Comparison of ENCODE assay signal across 18 cellular contexts in genomic region chr13:23557733-23558132, GRCh38. TPM values are rescaled to one million over a fixed set of nuclear protein-coding genes. Genes with fewer than 3 reads are reported as not detected.
DNase-seq lines count a peak whose midpoint lies in the region; ATAC-seq, FAIRE-seq and TF ChIP-seq lines count a peak whose summit lies in the region.
"Had no signal": no experiment of that assay in that cellular context is flagged by ENCODE, and none has a peak within 500 bp of the region (broad histone marks: within the 10 kb centered on the region; RNA-seq: fewer than 3 reads in every experiment).

No MANE protein-coding gene starts in this region.

- H3K79me2 ChIP-seq in H1 (ENCODE audit: control insufficient read depth in 1 of 2, insufficient read depth in 2 of 2, low read length in 2 of 2): no peaks in the 10 kb centered on the region; a peak in 1 of 4 replicates

- no peak overlapping the region for H3K9ac ChIP-seq in H1 (replicated peaks in 1 of 4; ENCODE audit: extremely low read depth in 1 of 4, low read depth in 3 of 4, low read length in 3 of 4)

- no peak overlapping the region for H2BK12ac ChIP-seq in H1 (ENCODE audit: low read depth, low read length)

- H3K79me1 ChIP-seq in H1 (ENCODE audit: low read depth, low read length): no peaks in the 10 kb centered on the region

- peak overlapping the region; percentile 95 for H3K56ac ChIP-seq in H1 (replicated peaks; ENCODE audit: insufficient read length, low read depth, low read length)

- DNase-seq in GM12892 (ENCODE audit: insufficient read length) (no peak), HTR-8/SVneo (ENCODE audit: insufficient read length, low spot score) (no peak), H1 (ENCODE audit: low read depth in 1 of 2, low spot score in 2 of 2) (no peak), pancreas (no peak), NCI-H187 (lab: John Stamatoyannopoulos, UW) (no peak)
- DNase-seq: C1 segment of cervical spinal cord; Caco-2; CD4-positive, CD25-positive, alpha-beta regulatory T cell; CD8-positive, alpha-beta T cell; DMS153; DND-41; GM23248; H9; HFFc6 had no signal

- H3K36me3 ChIP-seq in H1 (ENCODE audit: control insufficient read depth in 2 of 4, insufficient read depth in 4 of 4, low read length in 3 of 4): no peaks in the 10 kb centered on the region; a peak in 1 of 8 replicates
- no peaks in the 10 kb centered on the region for H3K36me3 ChIP-seq in pancreas

- TF ChIP-seq CTCF in H1 (IDR thresholded peaks at IDR 0.05; ENCODE audit: control extremely low read depth in 1 of 3, insufficient read depth in 1 of 3, low read depth in 1 of 3, low read length in 3 of 3) (no peak), pancreas (IDR thresholded peaks at IDR 0.05) (no peak)

- H3K4me1 ChIP-seq in H1 (replicated peaks in 1 of 4; ENCODE audit: control insufficient read depth in 3 of 4, insufficient read depth in 4 of 4, low read length in 3 of 4) (peaks cover 0 to under 1% (median 0%) of the 10 kb centered on the region in 4 experiments; a peak in 2 of 7 replicates), pancreas (peaks cover 0 to 7% (median 0%) of the 10 kb centered on the region in 3 donors)

- CTCF ChIA-PET in H1 (lab: Charles Lee; ENCODE audit: partially characterized antibody): no interaction called here

- H3K9me3 ChIP-seq in H1 (ENCODE audit: insufficient read depth in 2 of 2, low read depth in 1 of 2, low read length in 1 of 2) (no peaks in the 10 kb centered on the region), pancreas (no peaks in the 10 kb centered on the region)
- H3K9me3 ChIP-seq: Caco-2 had no signal

- peak overlapping the region; percentile 57 for H4K91ac ChIP-seq in H1 (replicated peaks; ENCODE audit: insufficient read length, low read length)

- no peak overlapping the region for H3K4me3 ChIP-seq in H1 (ENCODE audit: extremely low read depth in 1 of 4, insufficient read depth in 2 of 4, low read depth in 3 of 4, low read length in 4 of 4)
- H3K4me3 ChIP-seq in pancreas: no peak overlapping the region
- H3K4me3 ChIP-seq: GM23248 had no signal

- H2BK15ac ChIP-seq in H1 (ENCODE audit: low read length): peak overlapping the region; percentile 23; the same call in 1 of the 2 replicates

- no peak overlapping the region for H2BK120ac ChIP-seq in H1 (replicated peaks; ENCODE audit: low read depth, low read length)

- no peak overlapping the region for H3K4me2 ChIP-seq in H1 (ENCODE audit: insufficient read depth in 1 of 2, low read depth in 2 of 2, low read length in 2 of 2)

- WGBS in H1 (ENCODE audit: extremely low coverage in 1 of 2, insufficient coverage in 1 of 2, insufficient read length in 1 of 2, insufficient replicate concordance in 2 of 2, low coverage in 1 of 2, low lambda C conversion rate in 2 of 2, missing lambda C conversion rate in 1 of 2), 2 experiments: 90% methylated on average over 2 of the region's 2 CpGs; no CpG with 5 or more reads in 1 of the 2 experiments
- WGBS in pancreas, 2 donors: 84 to 98% methylated on average over 2 of the region's 2 CpGs

- TF ChIP-seq RAD21 in H1 (IDR thresholded peaks at IDR 0.05 in 1 of 2, conservative IDR thresholded peaks at IDR 0.05 in 1 of 2; ENCODE audit: low read depth in 2 of 2, low read length in 2 of 2): no peak

- H4K5ac ChIP-seq in H1 (ENCODE audit: insufficient read length, low read depth, low read length): no peak overlapping the region

- no peak overlapping the region for H2AFZ ChIP-seq in H1 (ENCODE audit: low read length)

- peaks cover 18% of the 10 kb centered on the region for H3K23me2 ChIP-seq in H1 (ENCODE audit: low read depth, low read length)

- H3K27ac ChIP-seq in H1 (ENCODE audit: low read depth, low read length) (no peak overlapping the region), pancreas (no peak overlapping the region)

- peak overlapping the region; percentile 49 for H3K14ac ChIP-seq in H1 (ENCODE audit: insufficient read length)

- no peak for TF ChIP-seq EP300 in H1 (IDR thresholded peaks at IDR 0.05; ENCODE audit: borderline replicate concordance in 1 of 2, low read depth in 2 of 2, low read length in 2 of 2)

- POLR2A ChIA-PET in H1 (lab: Charles Lee; ENCODE audit: partially characterized antibody): no interaction called here

- no peak for TF ChIP-seq POLR2A in GM12892 (IDR thresholded peaks at IDR 0.05; ENCODE audit: low read depth, low read length)
- no peak for TF ChIP-seq POLR2A in H1 (IDR thresholded peaks at IDR 0.05; ENCODE audit: control extremely low read depth in 1 of 2, low read depth in 2 of 2, low read length in 2 of 2)

- no peak overlapping the region for H3K23ac ChIP-seq in H1 (ENCODE audit: insufficient read length)

- H3K27me3 ChIP-seq in H1 (replicated peaks in 1 of 4; ENCODE audit: control insufficient read depth in 3 of 4, extremely low read depth in 1 of 4, insufficient read depth in 3 of 4, low read length in 3 of 4) (peaks cover 0 to 1% (median 0%) of the 10 kb centered on the region in 4 experiments; a peak in 1 of 7 replicates), pancreas (no peaks in the 10 kb centered on the region)

- no peak overlapping the region for H3K18ac ChIP-seq in H1 (ENCODE audit: extremely low read depth, low read length)

- H4K20me1 ChIP-seq in H1 (replicated peaks in 1 of 2; ENCODE audit: control insufficient read depth in 1 of 2, insufficient read depth in 2 of 2, low read length in 2 of 2): peaks cover 0 to 19% of the 10 kb centered on the region in 2 experiments

- no peak overlapping the region for H2BK20ac ChIP-seq in H1 (ENCODE audit: low read length)

- intact Hi-C loops in pancreas (cut with DNase I): no loop called here

- H2BK5ac ChIP-seq in H1 (ENCODE audit: low read depth, low read length): no peak overlapping the region

- peak overlapping the region; percentile 54 for H2AK5ac ChIP-seq in H1 (ENCODE audit: low read depth, low read length)

- ATAC-seq in pancreas (no peak), GM18517 (IDR thresholded peaks at IDR 0.05; ENCODE audit: unreplicated experiment) (no peak)
- ATAC-seq: CD8-positive, alpha-beta T cell had no signal

- no peak overlapping the region for H3K4ac ChIP-seq in H1 (replicated peaks; ENCODE audit: insufficient read length, low read depth, low read length)

- no peak overlapping the region for H4K8ac ChIP-seq in H1 (ENCODE audit: extremely low read depth, insufficient read depth, low read length)

- peak; percentile 56 for FAIRE-seq in GM12892 (lab: Jason Lieb, UNC)
- peak; percentile 40 for FAIRE-seq in HTR-8/SVneo (lab: Jason Lieb, UNC)
- FAIRE-seq in H1 (lab: Jason Lieb, UNC): no peak
- FAIRE-seq in pancreas (lab: Jason Lieb, UNC): no peak
- FAIRE-seq: G401.6, GM18507, GM19239 had no signal

TF ChIP-seq in H1, 55 proteins besides CTCF, POLR2A, EP300 and RAD21:
- TF ChIP-seq E2F6 (IDR thresholded peaks at IDR 0.05) (no peak), NRF1 (IDR thresholded peaks at IDR 0.05; ENCODE audit: low read depth, low read length) (no peak), KDM4A (IDR thresholded peaks at IDR 0.05; ENCODE audit: low read depth, low read length, severe bottlenecking) (no peak), BRCA1 (IDR thresholded peaks at IDR 0.05; ENCODE audit: low read depth, low read length) (no peak), ASH2L (IDR thresholded peaks at IDR 0.05; ENCODE audit: low read length) (no peak), CHD1 (IDR thresholded peaks at IDR 0.05; ENCODE audit: low read depth, low read length) (no peak), RXRA (IDR thresholded peaks at IDR 0.05; ENCODE audit: insufficient read depth, low read depth, low read length) (no peak), CTBP2 (IDR thresholded peaks at IDR 0.05; ENCODE audit: borderline replicate concordance, insufficient read depth, insufficient read length, low read length) (no peak), FOSL1 (IDR thresholded peaks at IDR 0.05; ENCODE audit: insufficient read depth, low read depth, low read length) (no peak), GTF2F1 (IDR thresholded peaks at IDR 0.05; ENCODE audit: borderline replicate concordance, low read depth, low read length) (no peak), CREB1 (IDR thresholded peaks at IDR 0.05) (no peak), POLR2AphosphoS5 (IDR thresholded peaks at IDR 0.05; ENCODE audit: low read depth, low read length) (no peak), TAF7 (optimal IDR thresholded peaks at IDR 0.05; ENCODE audit: borderline replicate concordance, low read depth, low read length) (no peak), KDM1A (IDR thresholded peaks at IDR 0.05; ENCODE audit: borderline replicate concordance, low read length) (no peak), EZH2 (IDR thresholded peaks at IDR 0.05; ENCODE audit: low read depth, low read length, severe bottlenecking) (no peak), CBX5 (IDR thresholded peaks at IDR 0.05; ENCODE audit: low read depth, low read length) (no peak)

RNA-seq across cellular contexts. Expression of gene TNFRSF19, which starts 12.5 kb away (rescaled TPM):
- polyA plus RNA-seq in GM12892 (2012; ENCODE audit: missing spikeins): 12.6 TPM
- 0.50 and 0.57 TPM in 2 replicates for total RNA-seq in H1 (2021; fragmentation: NEBNext Ultra II Directional; extraction: Animal tissue kit (Norgen Biotek cat#: 25700))
- 0.95 and 1.8 TPM in 2 replicates for polyA plus RNA-seq in H1 (2011; rRNA removed)
- polyA plus RNA-seq in H1 (2011; cell fraction: cytosol; rRNA removed): 1.5 TPM
- polyA plus RNA-seq in H1 (2011; cell fraction: nucleus; rRNA removed): 1.4 TPM
- 1.1 to 1.4 TPM (median 1.2 TPM) in 4 replicates for polyA plus RNA-seq in H1 (2012, experiment 1 of 2)
- polyA plus RNA-seq in H1 (2012, experiment 2 of 2): 0.22 TPM
- polyA plus RNA-seq in H1 (2013, experiment 1 of 2): 0.20 TPM
- 0.15 TPM for polyA plus RNA-seq in H1 (2013, experiment 2 of 2)
- polyA minus RNA-seq in H1 (2011; rRNA and poly(A)+ RNA removed): 2.2 and 3.3 TPM in 2 replicates
- polyA minus RNA-seq in H1 (2011; cell fraction: cytosol; rRNA and poly(A)+ RNA removed): 2.3 TPM
- polyA minus RNA-seq in H1 (2011; cell fraction: nucleus; rRNA and poly(A)+ RNA removed): 1.1 TPM
- 10 to 100 TPM in 1 of 6 donors, 1 to 10 TPM in 5; 1.5 to 14.1 (median 2.7) TPM for total RNA-seq in pancreas
- 1 to 10 TPM; 2.7 to 6.2 TPM for polyA plus RNA-seq in pancreas
- total RNA-seq: CD8-positive, alpha-beta T cell had no signal
